Comparison of ENCODE assay signal across 17 cellular contexts in genomic region chr2:73783883-73784282, GRCh38. TPM values are rescaled to one million over a fixed set of nuclear protein-coding genes. Genes with fewer than 3 reads are reported as not detected.
"Had no signal": no experiment of that assay in that cellular context is flagged by ENCODE, and none has a peak within 500 bp of the region (broad histone marks: within the 10 kb centered on the region; RNA-seq: fewer than 3 reads in every experiment).

Gene C2orf78, plus strand, starts transcription at chr2:73784183. Its CDS starts 127 bp downstream, at chr2:73784310.

RNA-seq across cellular contexts. Expression of gene C2orf78, which starts in this region (rescaled TPM):
- total RNA-seq: dorsolateral prefrontal cortex; esophagus mucosa; fibroblast of lung; heart right ventricle; left lobe of liver; lower leg skin; mesothelial cell of epicardium; mucosa of gallbladder; myocyte; natural killer cell treated with Interleukin-12 subunit alpha and Interleukin-12 subunit beta and Interleukin-15 and Interleukin-18, amount 100 ng/mL, for 72 hours; omental fat pad; psoas muscle; sciatic nerve; subcutaneous adipose tissue; thoracic aorta; transverse colon; urinary bladder had no signal
- polyA plus RNA-seq: fibroblast of lung, heart right ventricle, psoas muscle, urinary bladder had no signal
